ENCODE assay signal across 8 cellular contexts in genomic region chr20:50189681-50190250, GRCh38. TPM values are rescaled to one million over a fixed set of nuclear protein-coding genes. Genes with fewer than 3 reads are reported as not detected.
A peak's percentile ranks its signal among the peaks of the same experiment; 100 is the strongest.
DNase-seq lines count a peak whose midpoint lies in the region; ATAC-seq and TF ChIP-seq lines count a peak whose summit lies in the region.

No MANE protein-coding gene starts in this region.

- H3K9me3 Mint-ChIP-seq in activated naive CD4-positive, alpha-beta T cell treated with anti-CD3 and anti-CD28 coated beads for 36 hours, result no peaks in the 10 kb centered on the region

- no peak for ATAC-seq in GM19467 (IDR thresholded peaks at IDR 0.05; ENCODE audit: unreplicated experiment)

- POLR2A ChIA-PET in AG04450 (lab: Yijun Ruan, JAX), result no interaction called here

- no peak for TF ChIP-seq CTCF in AG04450 (IDR thresholded peaks at IDR 0.05; ENCODE audit: low read depth, low read length)

- H3K36me3 Mint-ChIP-seq in activated naive CD4-positive, alpha-beta T cell treated with anti-CD3 and anti-CD28 coated beads for 36 hours (ENCODE audit: low read depth), result peaks cover 16% of the 10 kb centered on the region

- H3K27me3 ChIP-seq in AG04450 (ENCODE audit: control insufficient read depth, insufficient read depth, low read length), result no peaks in the 10 kb centered on the region
- H3K27me3 ChIP-seq in MG63, result no peaks in the 10 kb centered on the region

- no peak overlapping the region for H3K27ac Mint-ChIP-seq in activated naive CD4-positive, alpha-beta T cell treated with anti-CD3 and anti-CD28 coated beads for 36 hours

- peaks cover 10% of the 10 kb centered on the region for H3K27me3 Mint-ChIP-seq in activated naive CD4-positive, alpha-beta T cell treated with anti-CD3 and anti-CD28 coated beads for 36 hours (ENCODE audit: low read depth)

- DNase-seq in AG04450 (ENCODE audit: low read depth, low spot score) (no peak), MG63 (no peak), C1 segment of cervical spinal cord (lab: John Stamatoyannopoulos, UW) (no peak), AG08396 (ENCODE audit: low spot score) (no peak)
- DNase-seq in activated naive CD4-positive, alpha-beta T cell treated with anti-CD3 and anti-CD28 coated beads for 36 hours, result peak; percentile 40
- DNase-seq in stimulated activated CD4-positive, alpha-beta T cell treated with anti-CD3 and anti-CD28 coated beads, Interleukin-4, amount 100 ng/mL, for 24 hours, result peak; percentile 36

- H3K4me1 Mint-ChIP-seq in activated naive CD4-positive, alpha-beta T cell treated with anti-CD3 and anti-CD28 coated beads for 36 hours (ENCODE audit: low read depth), result peaks cover 15% of the 10 kb centered on the region

- intact Hi-C loops in activated naive CD4-positive, alpha-beta T cell treated with anti-CD3 and anti-CD28 coated beads for 36 hours (cut with micrococcal nuclease), result loop anchor here (1.0 to 5.0 kb wide), 10 partner anchors 81 to 558 kb away; partner anchors contain the start of genes PARD6B and PTPN1

- peak overlapping the region; percentile 39 for H3K27ac ChIP-seq in AG04450 (ENCODE audit: low read depth, low read length)

- no peak overlapping the region for H3K4me3 ChIP-seq in AG04450 (ENCODE audit: low read depth, low read length)
- peak overlapping the region; percentile 62 for H3K4me3 ChIP-seq in MG63
- H3K4me3 ChIP-seq in iPS-18c (ENCODE audit: insufficient read depth, low read depth, low read length), result peak overlapping the region; percentile 93

- H3K9me3 ChIP-seq in AG04450 (ENCODE audit: control insufficient read depth, insufficient read depth, low read length) (peaks cover 4% of the 10 kb centered on the region; the same call in 1 of the 2 replicates), MG63 (no peaks in the 10 kb centered on the region), iPS-18c (ENCODE audit: control insufficient read depth, insufficient read depth, low read length) (peaks cover 2% of the 10 kb centered on the region)

- H3K36me3 ChIP-seq in MG63, result peaks cover 29% of the 10 kb centered on the region

- peak overlapping the region; percentile 29 for H3K4me3 Mint-ChIP-seq in activated naive CD4-positive, alpha-beta T cell treated with anti-CD3 and anti-CD28 coated beads for 36 hours

- CTCF ChIA-PET in AG04450 (lab: Charles Lee), result interaction anchor here (0.6 to 2.9 kb wide), 4 partner anchors 261 to 275 kb away, joined by 3 to 28 read pairs (median 5); no protein-coding TSS in a partner anchor
- CTCF ChIA-PET in activated naive CD4-positive, alpha-beta T cell treated with anti-CD3 and anti-CD28 coated beads for 36 hours (lab: Charles Lee), result interaction anchor here (0.6 to 11.5 kb wide), 4 partner anchors 11 to 274 kb away, joined by 3 to 171 read pairs (median 10); no protein-coding TSS in a partner anchor

RNA-seq across cellular contexts. Expression of gene CEBPB, which starts 0.9 kb away (rescaled TPM):
- polyA plus RNA-seq in AG04450 (2011; rRNA removed), result 19.1 and 23.6 TPM in 2 replicates
- polyA minus RNA-seq in AG04450 (2011; rRNA and poly(A)+ RNA removed), result 10.8 and 13.6 TPM in 2 replicates
- 22.5 and 46.5 TPM in 2 replicates for total RNA-seq in MG63 (2014; rRNA removed; shearing (Covaris generic); ENCODE audit: low replicate concordance)
- total RNA-seq in activated naive CD4-positive, alpha-beta T cell treated with anti-CD3 and anti-CD28 coated beads for 36 hours, result 10 to 100 TPM; 38.5 to 38.6 TPM

RNA-seq across cellular contexts. Expression of gene PEDS1, which starts 36.2 kb away (rescaled TPM):
- polyA plus RNA-seq in AG04450 (2011; rRNA removed), result 24.7 and 34.1 TPM in 2 replicates
- polyA minus RNA-seq in AG04450 (2011; rRNA and poly(A)+ RNA removed), result 59.3 and 77.2 TPM in 2 replicates
- 18.2 and 31.6 TPM in 2 replicates for total RNA-seq in MG63 (2014; rRNA removed; shearing (Covaris generic); ENCODE audit: low replicate concordance)
- total RNA-seq in activated naive CD4-positive, alpha-beta T cell treated with anti-CD3 and anti-CD28 coated beads for 36 hours, result 10 to 100 TPM; 10.4 to 11.2 TPM

Comparison
In these comparisons a context has a peak if more than half of its experiments do, and no peak if none do; other contexts are left out.
1. DNase-seq: peak in activated naive CD4-positive, alpha-beta T cell treated with anti-CD3 and anti-CD28 coated beads for 36 hours (single experiment) and stimulated activated CD4-positive, alpha-beta T cell treated with anti-CD3 and anti-CD28 coated beads, Interleukin-4, amount 100 ng/mL, for 24 hours (single experiment); none in AG04450 (single experiment), MG63 (single experiment), C1 segment of cervical spinal cord (0 of 14) and AG08396 (single experiment).